Comparison of ENCODE assay signal across 13 cellular contexts in the genomic region with DNA sequence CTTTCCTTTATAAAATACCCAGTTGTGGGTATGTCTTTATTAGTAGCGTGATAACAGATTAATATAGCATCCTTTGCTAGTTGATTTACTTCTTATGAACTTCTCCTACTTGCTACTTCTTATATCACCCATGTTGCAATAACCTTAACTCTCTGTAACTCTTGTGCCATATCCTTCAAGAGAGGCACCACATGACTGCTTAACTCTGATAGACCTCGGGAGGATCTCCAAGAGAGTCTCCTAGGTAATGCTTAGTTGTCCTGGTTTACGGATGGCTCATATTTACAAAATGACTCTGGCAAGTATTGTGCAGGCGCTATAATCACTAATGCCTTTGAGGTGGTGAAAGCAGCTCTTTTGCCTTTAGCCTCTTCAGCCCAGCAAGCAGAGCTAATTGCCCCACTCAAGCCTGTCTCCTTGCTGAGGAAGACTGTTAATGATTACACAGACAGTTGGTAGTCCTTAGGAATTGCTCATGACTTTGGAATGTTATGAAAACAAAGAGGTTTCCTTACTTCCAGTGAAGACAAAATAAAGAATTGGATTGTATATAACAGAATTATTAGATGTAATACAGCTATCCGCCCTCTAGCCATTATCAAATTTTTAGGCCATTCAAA.
DNase-seq lines count a peak whose midpoint lies in the region; TF ChIP-seq lines count a peak whose summit lies in the region.
"Had no signal": no experiment of that assay in that cellular context is flagged by ENCODE, and none has a peak within 500 bp of the region (broad histone marks: within the 10 kb centered on the region; RNA-seq: fewer than 3 reads in every experiment).

No MANE protein-coding gene starts in this region.

- H3K4me1 ChIP-seq in tibial artery: no peaks in the 10 kb centered on the region

- H3K36me3 ChIP-seq in tibial artery: no peaks in the 10 kb centered on the region

- H3K27ac ChIP-seq in HL-60 (replicated peaks): no peak overlapping the region
- no peak overlapping the region for H3K27ac ChIP-seq in tibial artery

- H3K27me3 ChIP-seq in HL-60 (ENCODE audit: insufficient read depth, poor library complexity, severe bottlenecking) (no peaks in the 10 kb centered on the region), tibial artery (no peaks in the 10 kb centered on the region)

- TF ChIP-seq CTCF in HL-60 (IDR thresholded peaks at IDR 0.05; ENCODE audit: insufficient read depth, low read length): no peak
- TF ChIP-seq CTCF in tibial artery (IDR thresholded peaks at IDR 0.05): no peak

- intact Hi-C loops in tibial artery (cut with DNase I; ENCODE audit: low total_unique reads): no loop called here

- H3K9me3 ChIP-seq in tibial artery: no peaks in the 10 kb centered on the region

- H3K4me3 ChIP-seq in HL-60 (replicated peaks; ENCODE audit: insufficient read depth, low read length): no peak overlapping the region
- H3K4me3 ChIP-seq in tibial artery: no peak overlapping the region

- DNase-seq in HL-60 (ENCODE audit: low read depth in 1 of 2, low spot score in 1 of 2) (peak; percentile 16 to 31), RKO (ENCODE audit: low spot score) (peak; percentile 7), fibroblast of the conjunctiva (ENCODE audit: low read depth) (peak; percentile 10), retina (peak; percentile 5), DMS79 treated with DMSO at 0.1 percent for 48 hours (lab: John Stamatoyannopoulos, UW) (no peak), tibial artery (no peak)
- DNase-seq in NK-92 treated with Interleukin-12 subunit alpha and Interleukin-12 subunit beta, amount 100 ng/mL, for 24 hours (lab: John Stamatoyannopoulos, UW): no peak
- no peak for DNase-seq in activated CD4-positive, alpha-beta T cell treated with anti-CD3 and anti-CD28 coated beads for 48 hours
- DNase-seq: activated T-cell treated with anti-CD3 and anti-CD28 coated beads, Interleukin-2, amount 50 U/mL, for 48 hours; cerebellar nuclear complex; MV-4-11; naive thymus-derived CD8-positive, alpha-beta T cell; stimulated activated naive B cell treated with anti-CD40 and anti-IgM and Interleukin-4, amounts not matched to agents 10 μg/mL and 1 μg/mL and 100 μg/mL, for 72 hours had no signal

Comparison
In these comparisons a context has a peak if more than half of its experiments do, and no peak if none do; other contexts are left out.
1. DNase-seq: peak in HL-60 (2 of 2), RKO (single experiment), fibroblast of the conjunctiva (single experiment) and retina (single experiment); none in DMS79 treated with DMSO at 0.1 percent for 48 hours (single experiment), tibial artery (0 of 2), NK-92 treated with Interleukin-12 subunit alpha and Interleukin-12 subunit beta, amount 100 ng/mL, for 24 hours (single experiment) and activated CD4-positive, alpha-beta T cell treated with anti-CD3 and anti-CD28 coated beads for 48 hours (single experiment).